Comparison of ENCODE assay signal across 18 cellular contexts in the genomic region with DNA sequence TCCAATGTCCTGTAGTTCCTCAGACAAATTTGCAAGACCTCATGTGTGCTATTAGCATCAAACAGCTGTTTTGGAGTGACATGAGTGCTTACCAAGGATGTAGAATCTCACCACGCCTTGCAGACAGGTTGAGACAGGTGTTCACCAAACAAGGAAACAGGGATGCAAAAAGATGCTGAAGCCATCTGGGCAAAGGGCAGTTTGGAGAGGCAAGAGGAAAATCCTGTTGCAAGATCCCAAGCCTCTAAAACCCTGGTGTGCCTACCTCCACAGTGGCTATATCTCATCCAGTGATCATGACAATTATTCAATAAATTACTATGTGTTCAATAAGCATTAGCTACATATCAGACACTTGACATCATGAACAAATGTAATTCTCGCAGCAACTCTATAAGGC.
DNase-seq lines count a peak whose midpoint lies in the region; ATAC-seq and TF ChIP-seq lines count a peak whose summit lies in the region.
"Had no signal": no experiment of that assay in that cellular context is flagged by ENCODE, and none has a peak within 500 bp of the region (broad histone marks: within the 10 kb centered on the region; RNA-seq: fewer than 3 reads in every experiment).

No MANE protein-coding gene starts in this region.

- ATAC-seq in left colon, result peak; percentile 71
- ATAC-seq in heart left ventricle, result no peak
- ATAC-seq: HCT116 had no signal

- H3K27ac ChIP-seq in heart left ventricle, result no peak overlapping the region
- H3K27ac ChIP-seq: KMS-11, Peyer's patch had no signal

- no peak for TF ChIP-seq CTCF in heart left ventricle (IDR thresholded peaks at IDR 0.05)

- H3K36me3 ChIP-seq in heart left ventricle, result no peaks in the 10 kb centered on the region
- H3K36me3 ChIP-seq: Peyer's patch had no signal

- peaks cover 0 to 11% (median 0%) of the 10 kb centered on the region in 12 donors for H3K9me3 ChIP-seq in heart left ventricle
- H3K9me3 ChIP-seq: Peyer's patch had no signal

- no peak for TF ChIP-seq POLR2A in heart left ventricle (IDR thresholded peaks at IDR 0.05)

- peak in 2 of 3 experiments; percentile 10 to 65 for DNase-seq in NCI-H1417 (lab: John Stamatoyannopoulos, UW)
- DNase-seq in NCI-H1417 treated with DMSO at 0.1 percent for 48 hours (lab: John Stamatoyannopoulos, UW), result no peak
- peak; percentile 60 for DNase-seq in DMS53 (lab: John Stamatoyannopoulos, UW)
- DNase-seq in NCI-H69 (lab: John Stamatoyannopoulos, UW), result peak; percentile 51
- DNase-seq in left colon, result no peak
- DNase-seq in cortex of kidney (lab: John Stamatoyannopoulos, UW), result no peak
- no peak for DNase-seq in dermis blood vessel endothelial cell
- no peak for DNase-seq in heart left ventricle
- DNase-seq: MM.1S, NCI-H1436, NCI-H187, NCI-H2081 treated with DMSO at 0.1 percent for 48 hours, NCI-H446 treated with DMSO at 0.1 percent for 48 hours, Peyer's patch, SHP77 treated with DMSO at 0.1 percent for 48 hours, T-helper 1 cell had no signal

- intact Hi-C loops in left colon (cut with DNase I, micrococcal nuclease), result no loop called here
- intact Hi-C loops in heart left ventricle (cut with DNase I), result no loop called here

- 84 to 88% (median 85%) methylated on average over 2 of the region's 2 CpGs for WGBS in heart left ventricle, 4 donors

- H3K27me3 ChIP-seq in heart left ventricle, result peaks cover 0 to 2% (median 0%) of the 10 kb centered on the region in 9 donors
- H3K27me3 ChIP-seq: Peyer's patch had no signal

- no peaks in the 10 kb centered on the region for H3K4me1 ChIP-seq in heart left ventricle

- no peak overlapping the region for H3K4me3 ChIP-seq in heart left ventricle
- H3K4me3 ChIP-seq: Peyer's patch had no signal

Comparison
In these comparisons a context has a peak if more than half of its experiments do, and no peak if none do; other contexts are left out.
1. DNase-seq: peak in NCI-H1417 (2 of 3), DMS53 (single experiment) and NCI-H69 (single experiment); none in NCI-H1417 treated with DMSO at 0.1 percent for 48 hours (single experiment), left colon (0 of 2), cortex of kidney (single experiment), dermis blood vessel endothelial cell (single experiment) and heart left ventricle (0 of 5).